Comparison of ENCODE assay signal across 13 cellular contexts in the genomic region with DNA sequence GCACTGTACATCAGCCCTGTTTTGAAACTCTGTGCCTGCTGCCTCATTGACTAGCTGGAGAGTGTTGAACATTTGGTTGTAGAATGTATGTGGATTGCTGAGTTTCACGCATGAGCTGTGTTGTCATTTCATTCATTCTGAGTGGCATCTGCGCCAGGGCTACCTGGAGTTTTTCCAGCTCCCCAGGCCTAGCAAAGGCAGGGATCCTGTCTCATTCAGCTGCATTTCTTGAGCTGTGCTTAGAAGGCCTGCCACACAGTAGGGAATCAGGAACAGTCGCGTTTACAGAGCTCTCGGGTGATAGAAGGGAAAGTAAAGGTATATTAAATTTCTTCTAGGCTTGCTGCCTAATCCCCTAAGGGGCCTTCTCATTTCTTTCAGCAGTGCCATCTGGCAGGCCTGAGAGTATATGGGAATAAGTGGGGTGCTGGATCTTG. TPM values are rescaled to one million over a fixed set of nuclear protein-coding genes. Genes with fewer than 3 reads are reported as not detected.
A peak's percentile ranks its signal among the peaks of the same experiment; 100 is the strongest.
DNase-seq lines count a peak whose midpoint lies in the region; ATAC-seq, FAIRE-seq and TF ChIP-seq lines count a peak whose summit lies in the region.
"Had no signal": no experiment of that assay in that cellular context is flagged by ENCODE, and none has a peak within 500 bp of the region (broad histone marks: within the 10 kb centered on the region; RNA-seq: fewer than 3 reads in every experiment).

No MANE protein-coding gene starts in this region.

- peak; percentile 36 for DNase-seq in M059J (ENCODE audit: low read depth)
- DNase-seq in NCI-H345 treated with DMSO at 0.1 percent for 48 hours (lab: John Stamatoyannopoulos, UW; ENCODE audit: unreplicated experiment) = peak; percentile 19
- DNase-seq in chondrocyte (ENCODE audit: low spot score) = no peak
- no peak for DNase-seq in gastrocnemius medialis
- no peak for DNase-seq in iPS-NIHi7 (ENCODE audit: extremely low spot score)
- DNase-seq in DMS53 (lab: John Stamatoyannopoulos, UW) = no peak
- no peak for DNase-seq in frontal cortex (ENCODE audit: low spot score in 2 of 2)
- no peak for DNase-seq in foreskin fibroblast
- DNase-seq: activated gamma-delta T cell; stimulated activated naive CD4-positive, alpha-beta T cell had no signal

- no peaks in the 10 kb centered on the region for H3K9me3 Mint-ChIP-seq in chondrocyte (ENCODE audit: low read depth)

- no peak overlapping the region for H3K4me3 Mint-ChIP-seq in chondrocyte (ENCODE audit: unreplicated experiment)

- H3K27ac ChIP-seq in gastrocnemius medialis = peak overlapping the region; percentile 43 to 67 (median 55)
- H3K27ac ChIP-seq: RWPE1 had no signal

- no peaks in the 10 kb centered on the region for H3K27me3 Mint-ChIP-seq in chondrocyte (ENCODE audit: low read depth)

- no peaks in the 10 kb centered on the region for H3K9me3 ChIP-seq in gastrocnemius medialis

- intact Hi-C loops in gastrocnemius medialis (cut with DNase I; ENCODE audit: low total_unique reads) = no loop called here

- no peak for TF ChIP-seq CTCF in chondrocyte (IDR thresholded peaks at IDR 0.05)
- no peak for TF ChIP-seq CTCF in gastrocnemius medialis (IDR thresholded peaks at IDR 0.05 in 4 of 5, conservative IDR thresholded peaks at IDR 0.05 in 1 of 5)
- no peak for TF ChIP-seq CTCF in foreskin fibroblast (IDR thresholded peaks at IDR 0.05; ENCODE audit: low read depth, low read length)

- TF ChIP-seq POLR2A in gastrocnemius medialis (IDR thresholded peaks at IDR 0.05) = no peak

- H3K27me3 ChIP-seq in gastrocnemius medialis = no peaks in the 10 kb centered on the region

- in situ Hi-C loops in gastrocnemius medialis (cut with MboI; ENCODE audit: low sequenced_read_pairs in 4 of 4) = no loop called here

- FAIRE-seq in frontal cortex (lab: Jason Lieb, UNC) = no peak
- FAIRE-seq: GM18507, keratinocyte had no signal

- peaks cover 17% of the 10 kb centered on the region for H3K4me1 Mint-ChIP-seq in chondrocyte (ENCODE audit: low read depth)

- peaks cover 14 to 16% of the 10 kb centered on the region in 2 donors for H3K4me1 ChIP-seq in gastrocnemius medialis

- peak overlapping the region; percentile 9 for H3K27ac Mint-ChIP-seq in chondrocyte (ENCODE audit: unreplicated experiment)

- no peak overlapping the region for H3K4me3 ChIP-seq in gastrocnemius medialis
- H3K4me3 ChIP-seq in foreskin fibroblast (ENCODE audit: low read depth in 1 of 2, low read length in 2 of 2) = no peak overlapping the region

- ATAC-seq in gastrocnemius medialis = peak; percentile 64 to 77

- peaks cover 2% of the 10 kb centered on the region for H3K36me3 Mint-ChIP-seq in chondrocyte (ENCODE audit: low read depth)

- no peaks in the 10 kb centered on the region for H3K36me3 ChIP-seq in gastrocnemius medialis

RNA-seq across cellular contexts. Expression of gene PTPRJ, which starts 44.3 kb away (rescaled TPM):
- total RNA-seq in M059J (2014; rRNA removed; shearing (Covaris generic)) = 32.7 and 54.8 TPM in 2 replicates
- 5.9 to 18.1 TPM (median 16.4 TPM) in 3 replicates for total RNA-seq in chondrocyte
- 1 to 10 TPM; 5.4 to 9.0 (median 5.6) TPM for total RNA-seq in gastrocnemius medialis
- 17.1 TPM for total RNA-seq in frontal cortex

Comparison
In these comparisons a context has a peak if more than half of its experiments do, and no peak if none do; other contexts are left out.
1. DNase-seq: peak in M059J (single experiment) and NCI-H345 treated with DMSO at 0.1 percent for 48 hours (single experiment); none in chondrocyte (single experiment), gastrocnemius medialis (0 of 2), iPS-NIHi7 (single experiment), DMS53 (single experiment), frontal cortex (0 of 2) and foreskin fibroblast (0 of 2).